ENCODE assay signal across 8 cellular contexts in the genomic region with DNA sequence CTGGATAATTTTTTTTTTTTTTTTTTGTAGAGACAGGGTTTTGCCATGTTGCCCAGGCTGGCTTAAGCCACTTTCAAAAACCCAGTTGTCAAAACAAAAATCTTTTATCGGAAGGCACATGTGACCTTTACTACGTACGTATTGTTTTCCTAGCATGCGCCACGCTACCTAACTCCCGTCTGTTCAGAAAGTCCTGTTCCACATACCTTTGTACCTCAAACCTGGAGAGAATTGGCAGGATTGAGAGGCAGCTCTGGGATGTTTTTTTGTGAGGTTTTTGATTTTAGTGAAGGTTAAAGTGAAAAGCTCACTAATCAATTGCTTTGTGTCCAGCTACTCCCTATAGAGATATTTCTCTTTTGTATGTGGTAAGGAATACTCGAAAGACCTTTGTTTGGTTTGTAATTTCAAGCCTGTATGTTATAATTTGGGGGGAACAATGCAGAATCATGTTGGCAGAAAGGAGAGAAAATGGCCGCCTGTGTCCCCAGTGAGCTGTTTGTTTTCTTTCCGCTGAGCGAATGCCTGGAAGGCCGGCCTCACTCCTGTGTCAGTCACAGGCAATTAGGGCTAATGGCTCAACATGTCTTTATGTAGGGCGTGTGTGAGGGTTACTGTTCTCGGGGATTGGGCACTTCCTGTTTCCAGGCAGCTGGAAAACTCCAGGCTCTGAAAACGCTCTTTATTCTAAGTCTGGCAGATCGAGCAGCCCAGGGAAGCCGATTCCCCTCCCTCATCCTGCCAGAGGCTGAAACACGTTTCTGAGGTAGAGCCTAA.
DNase-seq lines count a peak whose midpoint lies in the region; ATAC-seq and TF ChIP-seq lines count a peak whose summit lies in the region.

No MANE protein-coding gene starts in this region.

- peak overlapping the region; percentile 49 for H3K4me3 Mint-ChIP-seq in chondrocyte (ENCODE audit: unreplicated experiment)
- H3K4me3 Mint-ChIP-seq in stimulated activated effector memory CD8-positive, alpha-beta T cell treated with anti-CD3 and anti-CD28 coated beads, Interleukin-12 subunit alpha, Interleukin-12 subunit beta, amount 100 ng/mL, for 72 hours = no peak overlapping the region
- no peak overlapping the region for H3K4me3 Mint-ChIP-seq in activated CD4-positive, alpha-beta T cell treated with anti-CD3 and anti-CD28 coated beads, Interleukin-2, amount 10 ng/mL, durations not matched to agents 7 days and 5 days

- POLR2A ChIA-PET in activated CD4-positive, alpha-beta T cell treated with anti-CD3 and anti-CD28 coated beads, Interleukin-2, amount 10 ng/mL, durations not matched to agents 7 days and 5 days (lab: Charles Lee) = no interaction called here

- H3K27ac Mint-ChIP-seq in chondrocyte (ENCODE audit: unreplicated experiment) = peak overlapping the region; percentile 98
- peak overlapping the region; percentile 52 for H3K27ac Mint-ChIP-seq in stimulated activated effector memory CD8-positive, alpha-beta T cell treated with anti-CD3 and anti-CD28 coated beads, Interleukin-12 subunit alpha, Interleukin-12 subunit beta, amount 100 ng/mL, for 72 hours
- no peak overlapping the region for H3K27ac Mint-ChIP-seq in activated CD4-positive, alpha-beta T cell treated with anti-CD3 and anti-CD28 coated beads, Interleukin-2, amount 10 ng/mL, durations not matched to agents 7 days and 5 days

- H3K9me3 Mint-ChIP-seq in chondrocyte (ENCODE audit: low read depth) = no peaks in the 10 kb centered on the region
- H3K9me3 Mint-ChIP-seq in stimulated activated effector memory CD8-positive, alpha-beta T cell treated with anti-CD3 and anti-CD28 coated beads, Interleukin-12 subunit alpha, Interleukin-12 subunit beta, amount 100 ng/mL, for 72 hours = no peaks in the 10 kb centered on the region
- H3K9me3 Mint-ChIP-seq in activated CD4-positive, alpha-beta T cell treated with anti-CD3 and anti-CD28 coated beads, Interleukin-2, amount 10 ng/mL, durations not matched to agents 7 days and 5 days = peaks cover 5% of the 10 kb centered on the region

- no peaks in the 10 kb centered on the region for H3K27me3 ChIP-seq in kidney epithelial cell (ENCODE audit: control insufficient read depth, insufficient read depth, low read length)

- peaks cover 18% of the 10 kb centered on the region for H3K4me1 Mint-ChIP-seq in chondrocyte (ENCODE audit: low read depth)
- peaks cover 15% of the 10 kb centered on the region for H3K4me1 Mint-ChIP-seq in stimulated activated effector memory CD8-positive, alpha-beta T cell treated with anti-CD3 and anti-CD28 coated beads, Interleukin-12 subunit alpha, Interleukin-12 subunit beta, amount 100 ng/mL, for 72 hours
- no peaks in the 10 kb centered on the region for H3K4me1 Mint-ChIP-seq in activated CD4-positive, alpha-beta T cell treated with anti-CD3 and anti-CD28 coated beads, Interleukin-2, amount 10 ng/mL, durations not matched to agents 7 days and 5 days

- H3K36me3 ChIP-seq in kidney epithelial cell (ENCODE audit: control insufficient read depth, insufficient read depth, low read length) = peaks cover 1% of the 10 kb centered on the region

- no peaks in the 10 kb centered on the region for H3K27me3 Mint-ChIP-seq in chondrocyte (ENCODE audit: low read depth)
- H3K27me3 Mint-ChIP-seq in activated CD4-positive, alpha-beta T cell treated with anti-CD3 and anti-CD28 coated beads, Interleukin-2, amount 10 ng/mL, durations not matched to agents 7 days and 5 days = no peaks in the 10 kb centered on the region

- H3K4me3 ChIP-seq in kidney epithelial cell (ENCODE audit: low read depth, low read length) = no peak overlapping the region

- TF ChIP-seq CTCF in chondrocyte (IDR thresholded peaks at IDR 0.05) = no peak
- no peak for TF ChIP-seq CTCF in kidney epithelial cell (IDR thresholded peaks at IDR 0.05; ENCODE audit: insufficient read depth, low read length, poor library complexity, severe bottlenecking)

- ATAC-seq in stimulated activated effector memory CD8-positive, alpha-beta T cell treated with anti-CD3 and anti-CD28 coated beads, Interleukin-12 subunit alpha, Interleukin-12 subunit beta, amount 100 ng/mL, for 72 hours = no peak
- no peak for ATAC-seq in HG02981 (IDR thresholded peaks at IDR 0.05; ENCODE audit: unreplicated experiment)
- no peak for ATAC-seq in GM18873 (IDR thresholded peaks at IDR 0.05; ENCODE audit: low FRiP score, unreplicated experiment)

- peak; percentile 90 to 97 for DNase-seq in NCI-H2081 (lab: John Stamatoyannopoulos, UW)
- DNase-seq in chondrocyte (ENCODE audit: low spot score) = no peak
- DNase-seq in kidney epithelial cell (ENCODE audit: low read depth) = peak; percentile 45
- DNase-seq in stimulated activated effector memory CD8-positive, alpha-beta T cell treated with anti-CD3 and anti-CD28 coated beads, Interleukin-12 subunit alpha, Interleukin-12 subunit beta, amount 100 ng/mL, for 72 hours (ENCODE audit: low spot score in 2 of 2) = no peak
- no peak for DNase-seq in activated CD4-positive, alpha-beta T cell treated with anti-CD3 and anti-CD28 coated beads, Interleukin-2, amount 10 ng/mL, durations not matched to agents 7 days and 5 days
- no peak for DNase-seq in CD1c-positive myeloid dendritic cell (ENCODE audit: extremely low spot score)

- CTCF ChIA-PET in activated CD4-positive, alpha-beta T cell treated with anti-CD3 and anti-CD28 coated beads, Interleukin-2, amount 10 ng/mL, durations not matched to agents 7 days and 5 days (lab: Charles Lee) = interaction anchor here (0.6 kb wide), 1 partner anchor 314 kb away, joined by 4 read pairs; no protein-coding TSS in a partner anchor

- peaks cover 18% of the 10 kb centered on the region for H3K36me3 Mint-ChIP-seq in chondrocyte (ENCODE audit: low read depth)
- H3K36me3 Mint-ChIP-seq in stimulated activated effector memory CD8-positive, alpha-beta T cell treated with anti-CD3 and anti-CD28 coated beads, Interleukin-12 subunit alpha, Interleukin-12 subunit beta, amount 100 ng/mL, for 72 hours = peaks cover 17% of the 10 kb centered on the region
- H3K36me3 Mint-ChIP-seq in activated CD4-positive, alpha-beta T cell treated with anti-CD3 and anti-CD28 coated beads, Interleukin-2, amount 10 ng/mL, durations not matched to agents 7 days and 5 days (ENCODE audit: low read depth) = peaks cover 23% of the 10 kb centered on the region

Comparison
In these comparisons a context has a peak if more than half of its experiments do, and no peak if none do; other contexts are left out.
1. DNase-seq: peak in NCI-H2081 (2 of 2) and kidney epithelial cell (single experiment); none in chondrocyte (single experiment), stimulated activated effector memory CD8-positive, alpha-beta T cell treated with anti-CD3 and anti-CD28 coated beads, Interleukin-12 subunit alpha, Interleukin-12 subunit beta, amount 100 ng/mL, for 72 hours (0 of 2), activated CD4-positive, alpha-beta T cell treated with anti-CD3 and anti-CD28 coated beads, Interleukin-2, amount 10 ng/mL, durations not matched to agents 7 days and 5 days (single experiment) and CD1c-positive myeloid dendritic cell (single experiment).